In the genomic region with DNA sequence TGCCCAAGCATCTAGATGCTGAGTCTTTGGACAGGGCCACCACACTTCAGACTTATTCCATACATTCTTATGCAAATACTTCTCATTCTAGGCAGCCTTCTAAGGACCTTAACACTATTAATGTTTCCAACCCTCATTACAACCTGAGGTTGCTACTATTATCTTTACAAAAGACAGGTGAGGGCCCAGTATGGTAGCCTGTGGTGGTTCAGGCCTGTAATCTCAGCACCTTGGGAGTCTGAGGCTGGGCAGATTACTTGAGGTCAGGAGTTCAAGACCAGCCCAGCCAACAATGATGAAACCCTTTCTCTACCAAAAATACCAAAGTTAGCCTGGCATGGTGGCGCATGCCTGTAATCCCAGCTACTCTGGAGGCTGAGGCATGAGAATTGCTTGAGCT, we compare ENCODE assay signal across 1 cellular context.
TF ChIP-seq lines count a peak whose summit lies in the region.

No MANE protein-coding gene starts in this region.

TF ChIP-seq in H1, 55 proteins besides CTCF, POLR2A, EP300 and RAD21:
- TF ChIP-seq SIX5 (IDR thresholded peaks at IDR 0.05; ENCODE audit: low read depth, low read length): no peak
- no peak for TF ChIP-seq SAP30 (IDR thresholded peaks at IDR 0.05; ENCODE audit: insufficient read depth, insufficient replicate concordance, low read length)
- TF ChIP-seq KDM4A (IDR thresholded peaks at IDR 0.05; ENCODE audit: low read depth, low read length, severe bottlenecking): no peak
- TF ChIP-seq TCF12 (IDR thresholded peaks at IDR 0.05; ENCODE audit: low read depth, low read length): no peak
- no peak for TF ChIP-seq PHF8 (conservative IDR thresholded peaks at IDR 0.05; ENCODE audit: low read depth, low read length)
- no peak for TF ChIP-seq CBX5 (IDR thresholded peaks at IDR 0.05; ENCODE audit: low read depth, low read length)
- TF ChIP-seq GTF2F1 (IDR thresholded peaks at IDR 0.05; ENCODE audit: borderline replicate concordance, low read depth, low read length): no peak
- no peak for TF ChIP-seq CREB1 (IDR thresholded peaks at IDR 0.05)
- TF ChIP-seq SUZ12 (IDR thresholded peaks at IDR 0.05; ENCODE audit: low read length): no peak
- TF ChIP-seq, protein P1, sequence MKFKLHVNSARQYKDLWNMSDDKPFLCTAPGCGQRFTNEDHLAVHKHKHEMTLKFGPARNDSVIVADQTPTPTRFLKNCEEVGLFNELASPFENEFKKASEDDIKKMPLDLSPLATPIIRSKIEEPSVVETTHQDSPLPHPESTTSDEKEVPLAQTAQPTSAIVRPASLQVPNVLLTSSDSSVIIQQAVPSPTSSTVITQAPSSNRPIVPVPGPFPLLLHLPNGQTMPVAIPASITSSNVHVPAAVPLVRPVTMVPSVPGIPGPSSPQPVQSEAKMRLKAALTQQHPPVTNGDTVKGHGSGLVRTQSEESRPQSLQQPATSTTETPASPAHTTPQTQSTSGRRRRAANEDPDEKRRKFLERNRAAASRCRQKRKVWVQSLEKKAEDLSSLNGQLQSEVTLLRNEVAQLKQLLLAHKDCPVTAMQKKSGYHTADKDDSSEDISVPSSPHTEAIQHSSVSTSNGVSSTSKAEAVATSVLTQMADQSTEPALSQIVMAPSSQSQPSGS (IDR thresholded peaks at IDR 0.05; ENCODE audit: low read length): no peak
